1 cellular context compared by ENCODE assay signal in genomic region chr7:134892002-134892693, GRCh38.
TF ChIP-seq lines count a peak whose summit lies in the region.

No MANE protein-coding gene starts in this region.

TF ChIP-seq in HepG2, 621 proteins besides CTCF, POLR2A, EP300 and RAD21 (continued from another document and continues in another):
- TF ChIP-seq KIAA2018 (CRISPR knock-in tag; IDR thresholded peaks at IDR 0.05; ENCODE audit: borderline replicate concordance), result no peak
- TF ChIP-seq ZBTB37 (CRISPR knock-in tag; IDR thresholded peaks at IDR 0.05), result peak; percentile 92
- TF ChIP-seq SIN3A (IDR thresholded peaks at IDR 0.05; ENCODE audit: borderline replicate concordance, low read depth, low read length), result peak; percentile 50; the same call in 1 of the 2 replicates
- TF ChIP-seq NFIC (IDR thresholded peaks at IDR 0.05; ENCODE audit: low read length), result peak; percentile 52; the same call in 1 of the 2 replicates
- TF ChIP-seq NBN (conservative IDR thresholded peaks at IDR 0.05), result no peak
- no peak for TF ChIP-seq NR1H2 (CRISPR knock-in tag; IDR thresholded peaks at IDR 0.05; ENCODE audit: borderline replicate concordance, low read depth)
- TF ChIP-seq ZNF136 (CRISPR knock-in tag; IDR thresholded peaks at IDR 0.05; ENCODE audit: low read depth), result no peak
- TF ChIP-seq HDAC2 (CRISPR knock-in tag; IDR thresholded peaks at IDR 0.05), result peak; percentile 90
- peak; percentile 12; the same call in 1 of the 2 replicates for TF ChIP-seq ZNF263 (CRISPR knock-in tag; IDR thresholded peaks at IDR 0.05)
- no peak for TF ChIP-seq NR3C1 (CRISPR knock-in tag; IDR thresholded peaks at IDR 0.05)
- no peak for TF ChIP-seq MIER2 (CRISPR knock-in tag; IDR thresholded peaks at IDR 0.05)
- TF ChIP-seq ZBTB25 (CRISPR knock-in tag; IDR thresholded peaks at IDR 0.05), result peak; percentile 35
- peak; percentile 36 for TF ChIP-seq ASH2L (IDR thresholded peaks at IDR 0.05; ENCODE audit: insufficient read length, low read depth, low read length)
- no peak for TF ChIP-seq RELA (CRISPR knock-in tag; IDR thresholded peaks at IDR 0.05)
- TF ChIP-seq ARNTL (CRISPR knock-in tag; IDR thresholded peaks at IDR 0.05), result 0 out of 2 replicates have a peak, but pooled peaks have one; percentile 9
- no peak for TF ChIP-seq POLR2AphosphoS2 (IDR thresholded peaks at IDR 0.05; ENCODE audit: low read depth, low read length)
- TF ChIP-seq ESRRA (CRISPR knock-in tag; IDR thresholded peaks at IDR 0.05; ENCODE audit: low read depth), result no peak
- peak; percentile 36; the same call in 1 of the 2 replicates for TF ChIP-seq SP5 (CRISPR knock-in tag; IDR thresholded peaks at IDR 0.05; ENCODE audit: borderline replicate concordance, low read depth)
- peak; percentile 59; the same call in 1 of the 2 replicates for TF ChIP-seq MLX (CRISPR knock-in tag; IDR thresholded peaks at IDR 0.05)
- no peak for TF ChIP-seq MXD3 (CRISPR knock-in tag; IDR thresholded peaks at IDR 0.05)
- TF ChIP-seq PRDM4 (CRISPR knock-in tag; IDR thresholded peaks at IDR 0.05; ENCODE audit: borderline replicate concordance), result no peak
- TF ChIP-seq, protein P1, sequence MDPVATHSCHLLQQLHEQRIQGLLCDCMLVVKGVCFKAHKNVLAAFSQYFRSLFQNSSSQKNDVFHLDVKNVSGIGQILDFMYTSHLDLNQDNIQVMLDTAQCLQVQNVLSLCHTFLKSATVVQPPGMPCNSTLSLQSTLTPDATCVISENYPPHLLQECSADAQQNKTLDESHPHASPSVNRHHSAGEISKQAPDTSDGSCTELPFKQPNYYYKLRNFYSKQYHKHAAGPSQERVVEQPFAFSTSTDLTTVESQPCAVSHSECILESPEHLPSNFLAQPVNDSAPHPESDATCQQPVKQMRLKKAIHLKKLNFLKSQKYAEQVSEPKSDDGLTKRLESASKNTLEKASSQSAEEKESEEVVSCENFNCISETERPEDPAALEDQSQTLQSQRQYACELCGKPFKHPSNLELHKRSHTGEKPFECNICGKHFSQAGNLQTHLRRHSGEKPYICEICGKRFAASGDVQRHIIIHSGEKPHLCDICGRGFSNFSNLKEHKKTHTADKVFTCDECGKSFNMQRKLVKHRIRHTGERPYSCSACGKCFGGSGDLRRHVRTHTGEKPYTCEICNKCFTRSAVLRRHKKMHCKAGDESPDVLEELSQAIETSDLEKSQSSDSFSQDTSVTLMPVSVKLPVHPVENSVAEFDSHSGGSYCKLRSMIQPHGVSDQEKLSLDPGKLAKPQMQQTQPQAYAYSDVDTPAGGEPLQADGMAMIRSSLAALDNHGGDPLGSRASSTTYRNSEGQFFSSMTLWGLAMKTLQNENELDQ (CRISPR knock-in tag; IDR thresholded peaks at IDR 0.05; ENCODE audit: borderline replicate concordance), result no peak
- TF ChIP-seq JUND (CRISPR knock-in tag; IDR thresholded peaks at IDR 0.05), result 0 out of 2 replicates have a peak, but pooled peaks have one; percentile 43
- TF ChIP-seq ZNF605 (CRISPR knock-in tag; IDR thresholded peaks at IDR 0.05), result 0 out of 2 replicates have a peak, but pooled peaks have one; percentile 19
- no peak for TF ChIP-seq ELK4 (CRISPR knock-in tag; IDR thresholded peaks at IDR 0.05; ENCODE audit: borderline replicate concordance)
- 0 out of 2 replicates have a peak, but pooled peaks have one; percentile 34 for TF ChIP-seq ZNF639 (CRISPR knock-in tag; conservative IDR thresholded peaks at IDR 0.05)
- 0 out of 2 replicates have a peak, but pooled peaks have one; percentile 31 for TF ChIP-seq ZNF878 (CRISPR knock-in tag; IDR thresholded peaks at IDR 0.05)
- no peak for TF ChIP-seq ZNF550 (CRISPR knock-in tag; IDR thresholded peaks at IDR 0.05; ENCODE audit: borderline replicate concordance)
- no peak for TF ChIP-seq HMGA1 (CRISPR knock-in tag; conservative IDR thresholded peaks at IDR 0.05)
- TF ChIP-seq SP1 (IDR thresholded peaks at IDR 0.05), result no peak
- no peak for TF ChIP-seq SP1 (CRISPR knock-in tag; IDR thresholded peaks at IDR 0.05)
- no peak for TF ChIP-seq ZNF75D (CRISPR knock-in tag; IDR thresholded peaks at IDR 0.05; ENCODE audit: borderline replicate concordance)
- 0 out of 2 replicates have a peak, but pooled peaks have one; percentile 43 for TF ChIP-seq ZFP1 (CRISPR knock-in tag; IDR thresholded peaks at IDR 0.05)
- TF ChIP-seq FOXO1 (CRISPR knock-in tag; IDR thresholded peaks at IDR 0.05), result peak; percentile 89
- TF ChIP-seq ZNF124 (CRISPR knock-in tag; IDR thresholded peaks at IDR 0.05), result 0 out of 2 replicates have a peak, but pooled peaks have one; percentile 21
- TF ChIP-seq STAG1 (CRISPR knock-in tag; IDR thresholded peaks at IDR 0.05), result peak; percentile 25; the same call in 1 of the 2 replicates
- TF ChIP-seq, protein P2, sequence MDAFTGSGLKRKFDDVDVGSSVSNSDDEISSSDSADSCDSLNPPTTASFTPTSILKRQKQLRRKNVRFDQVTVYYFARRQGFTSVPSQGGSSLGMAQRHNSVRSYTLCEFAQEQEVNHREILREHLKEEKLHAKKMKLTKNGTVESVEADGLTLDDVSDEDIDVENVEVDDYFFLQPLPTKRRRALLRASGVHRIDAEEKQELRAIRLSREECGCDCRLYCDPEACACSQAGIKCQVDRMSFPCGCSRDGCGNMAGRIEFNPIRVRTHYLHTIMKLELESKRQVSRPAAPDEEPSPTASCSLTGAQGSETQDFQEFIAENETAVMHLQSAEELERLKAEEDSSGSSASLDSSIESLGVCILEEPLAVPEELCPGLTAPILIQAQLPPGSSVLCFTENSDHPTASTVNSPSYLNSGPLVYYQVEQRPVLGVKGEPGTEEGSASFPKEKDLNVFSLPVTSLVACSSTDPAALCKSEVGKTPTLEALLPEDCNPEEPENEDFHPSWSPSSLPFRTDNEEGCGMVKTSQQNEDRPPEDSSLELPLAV (CRISPR knock-in tag; conservative IDR thresholded peaks at IDR 0.05; ENCODE audit: low read depth), result no peak
